ENCODE assay signal across 13 cellular contexts in the genomic region with DNA sequence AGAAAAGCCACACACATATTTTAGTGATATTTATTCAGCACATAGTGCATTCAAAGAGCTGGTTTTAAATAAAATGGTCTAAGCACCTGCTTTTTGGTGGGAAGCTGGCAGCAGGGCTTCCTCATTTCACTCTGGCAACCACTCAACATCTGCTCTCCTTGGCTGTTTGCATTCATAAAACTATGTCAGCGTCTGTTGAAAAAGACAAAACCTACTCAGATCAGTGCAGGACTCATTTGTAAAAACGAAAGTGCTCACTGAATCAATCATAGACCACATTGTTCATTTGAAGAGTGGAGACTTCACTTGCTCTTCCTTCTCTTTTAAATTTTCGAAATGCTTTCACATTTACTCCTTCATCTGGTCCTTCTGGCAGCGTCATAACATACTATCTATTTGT.
DNase-seq lines count a peak whose midpoint lies in the region; ATAC-seq, FAIRE-seq and TF ChIP-seq lines count a peak whose summit lies in the region.
"Had no signal": no experiment of that assay in that cellular context is flagged by ENCODE, and none has a peak within 500 bp of the region (broad histone marks: within the 10 kb centered on the region; RNA-seq: fewer than 3 reads in every experiment).

No MANE protein-coding gene starts in this region.

- TF ChIP-seq CTCF in OCI-LY3 (IDR thresholded peaks at IDR 0.05; ENCODE audit: low read depth, low read length) (no peak), PC-9 (conservative IDR thresholded peaks at IDR 0.05) (no peak), coronary artery (IDR thresholded peaks at IDR 0.05) (no peak)

- peak; percentile 69 for ATAC-seq in GM19438 (IDR thresholded peaks at IDR 0.05; ENCODE audit: low read depth, unreplicated experiment)
- peak; percentile 92 for ATAC-seq in HG03045 (IDR thresholded peaks at IDR 0.05; ENCODE audit: unreplicated experiment)

- H3K4me2 ChIP-seq in OCI-LY3 (ENCODE audit: low read length) (peak overlapping the region; percentile 55), PC-9 (no peak overlapping the region)

- no TSS peak for BruUV-seq in PC-9 (replicated peaks; lab: Mats Ljungman, UMichigan)

- peak; percentile 83 for FAIRE-seq in GM18507 (lab: Jason Lieb, UNC)
- FAIRE-seq: endothelial cell of umbilical vein had no signal

- POLR2A ChIA-PET in PC-9 (lab: Charles Lee; ENCODE audit: unreplicated experiment), result no interaction called here

- CTCF ChIA-PET in PC-9 (lab: Charles Lee), result no interaction called here

- H3K9ac ChIP-seq in OCI-LY3 (ENCODE audit: low read length), result no peak overlapping the region

- H4K20me1 ChIP-seq in OCI-LY3 (ENCODE audit: insufficient read depth, low read length) (no peaks in the 10 kb centered on the region), PC-9 (ENCODE audit: insufficient read depth) (no peaks in the 10 kb centered on the region)

- intact Hi-C loops in PC-9 (cut with micrococcal nuclease; ENCODE audit: unreplicated experiment), result no loop called here

- H3K27me3 ChIP-seq in OCI-LY3 (ENCODE audit: low read depth, low read length) (peaks cover 85% of the 10 kb centered on the region), PC-9 (ENCODE audit: insufficient read depth, low read depth) (no peaks in the 10 kb centered on the region)
- H3K27me3 ChIP-seq: vagina had no signal

- H3K9me3 ChIP-seq in OCI-LY3 (ENCODE audit: insufficient read depth, low read length), result peaks cover 7% of the 10 kb centered on the region; the same call in 1 of the 2 replicates
- no peaks in the 10 kb centered on the region for H3K9me3 ChIP-seq in PC-9 (ENCODE audit: insufficient read depth, low read depth)
- H3K9me3 ChIP-seq: vagina had no signal

- H3K9me2 ChIP-seq in PC-9 (ENCODE audit: insufficient read depth), result no peaks in the 10 kb centered on the region

- peaks cover 32% of the 10 kb centered on the region for H3K4me1 ChIP-seq in OCI-LY3 (ENCODE audit: low read length)
- H3K4me1 ChIP-seq in PC-9 (replicated peaks; ENCODE audit: insufficient read depth), result peaks cover 11% of the 10 kb centered on the region; the same call in 1 of the 2 replicates
- H3K4me1 ChIP-seq: vagina had no signal

- no peaks in the 10 kb centered on the region for H3K79me2 ChIP-seq in OCI-LY3 (ENCODE audit: low read length)
- H3K79me2 ChIP-seq in PC-9 (ENCODE audit: low read depth), result no peaks in the 10 kb centered on the region

- no peaks in the 10 kb centered on the region for H3F3A ChIP-seq in PC-9 (ENCODE audit: insufficient read depth, low read depth)

- peak; percentile 18 for DNase-seq in GM18507 (ENCODE audit: extremely low spot score, insufficient read length, low read depth)
- DNase-seq in PC-9, result no peak
- DNase-seq in coronary artery (ENCODE audit: low spot score), result no peak
- DNase-seq in NCI-H2081 (lab: John Stamatoyannopoulos, UW), result no peak
- DNase-seq in NCI-H1930 (lab: John Stamatoyannopoulos, UW), result no peak
- DNase-seq: activated naive CD8-positive, alpha-beta T cell treated with anti-CD3 and anti-CD28 coated beads for 36 hours; kidney glomerular epithelial cell; SW 1271 had no signal

- peak overlapping the region; percentile 58 for H3K27ac ChIP-seq in OCI-LY3 (ENCODE audit: low read length)
- H3K27ac ChIP-seq in PC-9, result no peak overlapping the region
- H3K27ac ChIP-seq in coronary artery, result no peak overlapping the region
- H3K27ac ChIP-seq: vagina had no signal

- peak overlapping the region; percentile 32; the same call in 1 of the 2 replicates for H3K4me3 ChIP-seq in OCI-LY3 (ENCODE audit: low read length)
- H3K4me3 ChIP-seq in PC-9, result no peak overlapping the region
- no peak overlapping the region for H3K4me3 ChIP-seq in coronary artery
- H3K4me3 ChIP-seq: vagina had no signal

- H3K36me3 ChIP-seq in OCI-LY3 (replicated peaks; ENCODE audit: low read depth, low read length) (peaks cover 7% of the 10 kb centered on the region), PC-9 (ENCODE audit: low read depth) (no peaks in the 10 kb centered on the region)
- H3K36me3 ChIP-seq: vagina had no signal

- no peak overlapping the region for H2AFZ ChIP-seq in OCI-LY3 (ENCODE audit: low read depth, low read length)
- no peak overlapping the region for H2AFZ ChIP-seq in PC-9
